18 cellular contexts compared by ENCODE assay signal in the genomic region with DNA sequence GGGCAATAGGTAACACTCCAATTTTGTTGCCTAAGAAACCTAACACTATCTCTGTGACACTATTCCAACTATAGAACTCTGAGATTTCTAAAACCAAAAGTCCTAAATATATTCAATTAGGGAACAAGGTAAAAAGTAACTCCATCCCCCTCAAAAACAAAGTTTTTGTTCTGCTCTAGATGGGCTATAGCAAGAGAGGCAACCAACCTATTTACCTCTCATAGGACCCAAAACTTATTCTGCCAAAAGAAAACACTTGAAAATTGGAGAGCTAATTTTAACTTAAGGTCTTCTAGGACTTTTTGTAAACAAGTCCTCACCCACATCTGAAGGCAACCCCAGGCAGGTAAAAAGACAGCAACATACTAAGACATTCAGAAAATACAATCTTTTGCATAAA. TPM values are rescaled to one million over a fixed set of nuclear protein-coding genes. Genes with fewer than 3 reads are reported as not detected.
DNase-seq lines count a peak whose midpoint lies in the region; ATAC-seq and TF ChIP-seq lines count a peak whose summit lies in the region.
"Had no signal": no experiment of that assay in that cellular context is flagged by ENCODE, and none has a peak within 500 bp of the region (broad histone marks: within the 10 kb centered on the region; RNA-seq: fewer than 3 reads in every experiment).

No MANE protein-coding gene starts in this region.

- H3K4me1 ChIP-seq in smooth muscle cell (ENCODE audit: low read depth) = peaks cover 27% of the 10 kb centered on the region

- H3K36me3 ChIP-seq in smooth muscle cell (ENCODE audit: low read depth) = peaks cover 43% of the 10 kb centered on the region

- TF ChIP-seq CTCF in smooth muscle cell (IDR thresholded peaks at IDR 0.05; ENCODE audit: borderline replicate concordance, insufficient read depth, poor library complexity, severe bottlenecking) = no peak
- no peak for TF ChIP-seq CTCF in GM13976 (IDR thresholded peaks at IDR 0.05; ENCODE audit: borderline replicate concordance, control extremely low read depth, extremely low read depth, insufficient read depth, missing control alignments)

- peaks cover 100% of the 10 kb centered on the region for H3K79me2 ChIP-seq in smooth muscle cell (ENCODE audit: low read depth)

- peaks cover 24% of the 10 kb centered on the region for H3F3A ChIP-seq in smooth muscle cell (ENCODE audit: low read depth)

- H2AFZ ChIP-seq in smooth muscle cell (ENCODE audit: low read depth) = no peak overlapping the region

- H3K4me3 Mint-ChIP-seq in activated T-cell treated with anti-CD3 and anti-CD28 coated beads, Interleukin-2, amount 50 U/mL, for 4 hours = peak overlapping the region; percentile 38
- peak overlapping the region; percentile 53 to 76 for H3K4me3 Mint-ChIP-seq in effector memory CD8-positive, alpha-beta T cell

- no peak for DNase-seq in activated T-cell treated with anti-CD3 and anti-CD28 coated beads, Interleukin-2, amount 50 U/mL, for 4 hours
- no peak for DNase-seq in activated T-cell treated with anti-CD3 and anti-CD28 coated beads, Interleukin-2, amount 50 U/mL, for 48 hours
- peak; percentile 42 for DNase-seq in NAMALWA (ENCODE audit: low spot score)
- DNase-seq in effector memory CD8-positive, alpha-beta T cell = no peak
- no peak for DNase-seq in smooth muscle cell (lab: John Stamatoyannopoulos, UW; ENCODE audit: unreplicated experiment)
- no peak for DNase-seq in GM13976 (ENCODE audit: low spot score)
- DNase-seq in NCI-H510A treated with DMSO at 0.1 percent for 48 hours (lab: John Stamatoyannopoulos, UW) = no peak
- DNase-seq: DMS 273 treated with DMSO at 0.1 percent for 48 hours; dorsolateral prefrontal cortex; H7; IMR-90; left lung; naive B cell; NCI-H1092 treated with DMSO at 0.1 percent for 48 hours; SHP77 treated with DMSO at 0.1 percent for 48 hours; stimulated activated CD4-positive, alpha-beta T cell treated with anti-CD3 and anti-CD28 coated beads, Interleukin-4, amount 100 ng/mL, for 4 hours had no signal

- no peaks in the 10 kb centered on the region for H3K27me3 ChIP-seq in smooth muscle cell (ENCODE audit: low read depth)
- H3K27me3 ChIP-seq: dorsolateral prefrontal cortex, left lung had no signal

- H3K9me3 Mint-ChIP-seq in activated T-cell treated with anti-CD3 and anti-CD28 coated beads, Interleukin-2, amount 50 U/mL, for 4 hours = no peaks in the 10 kb centered on the region
- no peaks in the 10 kb centered on the region for H3K9me3 Mint-ChIP-seq in effector memory CD8-positive, alpha-beta T cell
- H3K9me3 Mint-ChIP-seq: naive B cell had no signal

- ATAC-seq in activated T-cell treated with anti-CD3 and anti-CD28 coated beads, Interleukin-2, amount 50 U/mL, for 4 hours = no peak
- no peak for ATAC-seq in effector memory CD8-positive, alpha-beta T cell (replicated peaks)
- no peak for ATAC-seq in GM21825 (IDR thresholded peaks at IDR 0.05; ENCODE audit: unreplicated experiment)
- ATAC-seq: left lung, sciatic nerve had no signal

- peaks cover 100% of the 10 kb centered on the region for H4K20me1 ChIP-seq in smooth muscle cell (ENCODE audit: low read depth)

- no peaks in the 10 kb centered on the region for H3K9me3 ChIP-seq in smooth muscle cell (replicated peaks; ENCODE audit: low read depth)
- H3K9me3 ChIP-seq: left lung had no signal

- H3K9ac ChIP-seq in smooth muscle cell (ENCODE audit: low read depth) = no peak overlapping the region

- H3K4me1 Mint-ChIP-seq in activated T-cell treated with anti-CD3 and anti-CD28 coated beads, Interleukin-2, amount 50 U/mL, for 4 hours (ENCODE audit: low read depth) = peaks cover 71% of the 10 kb centered on the region
- peaks cover 40 to 56% of the 10 kb centered on the region in 2 donors for H3K4me1 Mint-ChIP-seq in effector memory CD8-positive, alpha-beta T cell (ENCODE audit: low read depth in 2 of 2)

- peak overlapping the region; percentile 22 for H3K27ac ChIP-seq in smooth muscle cell (ENCODE audit: low read depth)
- H3K27ac ChIP-seq: dorsolateral prefrontal cortex, left lung had no signal

- H3K36me3 Mint-ChIP-seq in activated T-cell treated with anti-CD3 and anti-CD28 coated beads, Interleukin-2, amount 50 U/mL, for 4 hours (ENCODE audit: insufficient read depth) = peaks cover 57% of the 10 kb centered on the region
- H3K36me3 Mint-ChIP-seq in effector memory CD8-positive, alpha-beta T cell (ENCODE audit: insufficient read depth) = peaks cover 100% of the 10 kb centered on the region

- in situ Hi-C loops in GM13976 (cut with MboI; ENCODE audit: low sequenced_read_pairs, unreplicated experiment) = no loop called here

- no peaks in the 10 kb centered on the region for H3K27me3 Mint-ChIP-seq in activated T-cell treated with anti-CD3 and anti-CD28 coated beads, Interleukin-2, amount 50 U/mL, for 4 hours (ENCODE audit: low read depth)
- H3K27me3 Mint-ChIP-seq in effector memory CD8-positive, alpha-beta T cell = no peaks in the 10 kb centered on the region
- H3K27me3 Mint-ChIP-seq: naive B cell had no signal

- peak overlapping the region; percentile 47 for H3K4me2 ChIP-seq in smooth muscle cell

- H3K4me3 ChIP-seq in smooth muscle cell = no peak overlapping the region
- H3K4me3 ChIP-seq: left lung had no signal

- H3K27ac Mint-ChIP-seq in effector memory CD8-positive, alpha-beta T cell = peak overlapping the region; percentile 84 to 88

RNA-seq across cellular contexts. Expression of gene RBM39, which starts 7.7 kb away (rescaled TPM):
- total RNA-seq in activated T-cell treated with anti-CD3 and anti-CD28 coated beads, Interleukin-2, amount 50 U/mL, for 4 hours = 100 to 1,000 TPM; 336 to 375 (median 337) TPM
- 408 and 449 TPM in 2 replicates for total RNA-seq in smooth muscle cell
- 139 and 196 TPM in 2 replicates for polyA plus RNA-seq in smooth muscle cell

RNA-seq across cellular contexts. Expression of gene ROMO1, which starts 35.2 kb away (rescaled TPM):
- total RNA-seq in activated T-cell treated with anti-CD3 and anti-CD28 coated beads, Interleukin-2, amount 50 U/mL, for 4 hours = 100 to 1,000 TPM; 160 to 171 (median 171) TPM
- 252 and 523 TPM in 2 replicates for total RNA-seq in smooth muscle cell
- polyA plus RNA-seq in smooth muscle cell = 694 and 771 TPM in 2 replicates

RNA-seq across cellular contexts. Expression of gene NFS1, which starts 35.2 kb away (rescaled TPM):
- total RNA-seq in activated T-cell treated with anti-CD3 and anti-CD28 coated beads, Interleukin-2, amount 50 U/mL, for 4 hours = 10 to 100 TPM; 29.0 to 39.4 (median 38.4) TPM
- total RNA-seq in smooth muscle cell = 25.3 and 40.1 TPM in 2 replicates
- polyA plus RNA-seq in smooth muscle cell = 35.1 and 40.3 TPM in 2 replicates

RNA-seq across cellular contexts. Expression of gene PHF20, which starts 37.4 kb away (rescaled TPM):
- 10 to 100 TPM; 47.7 to 59.4 (median 48.8) TPM for total RNA-seq in activated T-cell treated with anti-CD3 and anti-CD28 coated beads, Interleukin-2, amount 50 U/mL, for 4 hours
- total RNA-seq in smooth muscle cell = 24.5 and 27.4 TPM in 2 replicates
- 23.3 and 23.7 TPM in 2 replicates for polyA plus RNA-seq in smooth muscle cell
